22 cellular contexts compared by ENCODE assay signal in the genomic region with DNA sequence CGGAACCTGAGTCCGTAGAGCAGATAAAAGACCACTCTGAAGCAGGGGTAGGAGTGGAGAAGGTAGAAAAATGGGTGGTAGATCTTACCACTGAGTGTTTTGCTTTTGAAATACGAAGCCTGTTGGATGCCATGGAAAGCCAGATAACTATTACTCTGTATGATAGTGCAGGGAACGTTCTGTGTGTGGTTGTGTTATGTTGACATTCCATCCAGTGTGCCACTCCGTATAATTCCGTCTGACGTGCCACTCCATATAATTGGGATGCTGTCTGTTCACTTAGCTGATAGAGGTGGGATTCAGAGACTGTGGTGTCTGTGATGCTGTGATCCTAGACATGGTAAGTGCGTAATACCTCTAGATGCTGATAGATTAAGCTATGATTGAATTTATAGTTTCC.
"Had no signal": no experiment of that assay in that cellular context is flagged by ENCODE, and none has a peak within 500 bp of the region (broad histone marks: within the 10 kb centered on the region; RNA-seq: fewer than 3 reads in every experiment).

No MANE protein-coding gene starts in this region.

- ATAC-seq: Panc1, Right ventricle myocardium inferior, SK-N-SH treated with all-trans-retinoic acid at 6 μM for 48 hours had no signal

- DNase-seq: Karpas-422; KG1; MG63; NCI-H1092 treated with DMSO at 0.1 percent for 48 hours; NCI-H1436; NCI-H187; NCI-H2029; NCI-H2081 treated with DMSO at 0.1 percent for 48 hours; NCI-H2171; NCI-H226; NCI-H446; NCI-H510A; NCI-H524 treated with DMSO at 0.1 percent for 48 hours; NCI-H69; NCI-H774; NK-92 treated with Interleukin-12 subunit alpha and Interleukin-12 subunit beta, amount 100 ng/mL, for 24 hours; PC-3; SHP77 treated with DMSO at 0.1 percent for 48 hours; T-helper 1 cell had no signal
